In genomic region chr22:46107089-46107664, GRCh38 we compare ENCODE assay signal across 10 cellular contexts. TPM values are rescaled to one million over a fixed set of nuclear protein-coding genes. Genes with fewer than 3 reads are reported as not detected.
DNase-seq lines count a peak whose midpoint lies in the region; ATAC-seq, FAIRE-seq and TF ChIP-seq lines count a peak whose summit lies in the region.
"Had no signal": no experiment of that assay in that cellular context is flagged by ENCODE, and none has a peak within 500 bp of the region (broad histone marks: within the 10 kb centered on the region; RNA-seq: fewer than 3 reads in every experiment).

No MANE protein-coding gene starts in this region.

- peaks cover 98% of the 10 kb centered on the region for H3K4me1 ChIP-seq in suprapubic skin

- TF ChIP-seq CTCF in suprapubic skin (IDR thresholded peaks at IDR 0.05) (no peak), GM13977 (IDR thresholded peaks at IDR 0.05; ENCODE audit: extremely low read depth, insufficient read depth, missing control alignments) (no peak)

- H3K4me3 ChIP-seq in suprapubic skin, result peak overlapping the region; percentile 10

- WGBS in suprapubic skin, result 27% methylated on average over 29 of the region's 35 CpGs

- no peak for TF ChIP-seq EP300 in suprapubic skin (IDR thresholded peaks at IDR 0.05)

- no peaks in the 10 kb centered on the region for H3K27me3 ChIP-seq in suprapubic skin

- in situ Hi-C loops in GM13977 (cut with MboI; ENCODE audit: low pct_unique_long_range_greater_than_20kb, low sequenced_read_pairs, unreplicated experiment), result no loop called here

- DNase-seq in NCI-H1694 (lab: John Stamatoyannopoulos, UW) (peak; percentile 60), astrocyte of the hippocampus (ENCODE audit: low read depth, low spot score) (peak; percentile 61), left kidney (ENCODE audit: low read depth, low spot score) (peak; percentile 51), suprapubic skin (ENCODE audit: low spot score in 2 of 2) (no peak), GM12891 (ENCODE audit: insufficient read length, low spot score) (no peak), GM13977 (ENCODE audit: low spot score) (no peak)
- DNase-seq in activated naive CD4-positive, alpha-beta T cell treated with anti-CD3 and anti-CD28 coated beads, Interleukin-2, amount 50 U/mL, for 16 hours, result no peak
- DNase-seq: NCI-H187 had no signal

- no peak for ATAC-seq in HG02870 (IDR thresholded peaks at IDR 0.05; ENCODE audit: unreplicated experiment)

- TF ChIP-seq POLR2A in suprapubic skin (IDR thresholded peaks at IDR 0.05) (no peak), GM12891 (IDR thresholded peaks at IDR 0.05; ENCODE audit: low read depth, low read length) (no peak)

- H3K27ac ChIP-seq in suprapubic skin, result peak overlapping the region; percentile 92

- peaks cover 51% of the 10 kb centered on the region for H3K36me3 ChIP-seq in suprapubic skin

- FAIRE-seq in GM12891 (lab: Jason Lieb, UNC), result no peak
- FAIRE-seq: endometrium had no signal

- H3K9me3 ChIP-seq in suprapubic skin, result no peaks in the 10 kb centered on the region

TF ChIP-seq in GM12891, 5 proteins besides CTCF, POLR2A, EP300 and RAD21:
- TF ChIP-seq POLR2AphosphoS5 (IDR thresholded peaks at IDR 0.05; ENCODE audit: low read depth, low read length) (no peak), POU2F2 (IDR thresholded peaks at IDR 0.05; ENCODE audit: low read depth, low read length) (no peak), TAF1 (IDR thresholded peaks at IDR 0.05; ENCODE audit: low read depth, low read length) (no peak)

RNA-seq across cellular contexts. Expression of gene PPARA, which starts 43.1 kb away (rescaled TPM):
- total RNA-seq in suprapubic skin, result 10 to 100 TPM; 18.7 to 53.8 (median 32.0) TPM
- polyA plus RNA-seq in GM12891 (2012; ENCODE audit: low read depth, missing spikeins), result 3.0 TPM

Comparison
In these comparisons a context has a peak if more than half of its experiments do, and no peak if none do; other contexts are left out.
1. DNase-seq: peak in NCI-H1694 (single experiment), astrocyte of the hippocampus (single experiment) and left kidney (single experiment); none in suprapubic skin (0 of 2), GM12891 (single experiment), activated naive CD4-positive, alpha-beta T cell treated with anti-CD3 and anti-CD28 coated beads, Interleukin-2, amount 50 U/mL, for 16 hours (single experiment) and GM13977 (single experiment).